In genomic region chr10:62839595-62839994, GRCh38 we compare ENCODE assay signal across 14 cellular contexts. TPM values are rescaled to one million over a fixed set of nuclear protein-coding genes. Genes with fewer than 3 reads are reported as not detected.
A peak's percentile ranks its signal among the peaks of the same experiment; 100 is the strongest.
DNase-seq lines count a peak whose midpoint lies in the region; ATAC-seq lines count a peak whose summit lies in the region.
"Had no signal": no experiment of that assay in that cellular context is flagged by ENCODE, and none has a peak within 500 bp of the region (broad histone marks: within the 10 kb centered on the region; RNA-seq: fewer than 3 reads in every experiment).

No MANE protein-coding gene starts in this region.

- H3K4me3 Mint-ChIP-seq in activated T-cell treated with anti-CD3 and anti-CD28 coated beads, Interleukin-2, amount 50 U/mL, for 4 hours, result no peak overlapping the region
- no peak overlapping the region for H3K4me3 Mint-ChIP-seq in stimulated activated effector memory CD8-positive, alpha-beta T cell treated with anti-CD3 and anti-CD28 coated beads, Interleukin-12 subunit alpha, Interleukin-12 subunit beta, amount 100 ng/mL, for 72 hours
- H3K4me3 Mint-ChIP-seq: CD4-positive, alpha-beta T cell had no signal

- no peak for DNase-seq in activated T-cell treated with anti-CD3 and anti-CD28 coated beads, Interleukin-2, amount 50 U/mL, for 4 hours
- no peak for DNase-seq in activated T-cell treated with anti-CD3 and anti-CD28 coated beads for 4 hours
- DNase-seq in MV-4-11 (lab: John Stamatoyannopoulos, UW), result peak; percentile 92
- no peak for DNase-seq in stimulated activated effector memory CD8-positive, alpha-beta T cell treated with anti-CD3 and anti-CD28 coated beads, Interleukin-12 subunit alpha, Interleukin-12 subunit beta, amount 100 ng/mL, for 72 hours (ENCODE audit: low spot score in 2 of 2)
- no peak for DNase-seq in NK-92 (lab: John Stamatoyannopoulos, UW; ENCODE audit: unreplicated experiment)
- no peak for DNase-seq in NCI-H2171 (lab: John Stamatoyannopoulos, UW)
- DNase-seq: ACHN; Calu3; CD4-positive, alpha-beta T cell; KG1; NCI-H187 treated with DMSO at 0.1 percent for 48 hours; NCI-H446 treated with DMSO at 0.1 percent for 48 hours; NCI-H774 had no signal

- H3K27ac Mint-ChIP-seq in stimulated activated effector memory CD8-positive, alpha-beta T cell treated with anti-CD3 and anti-CD28 coated beads, Interleukin-12 subunit alpha, Interleukin-12 subunit beta, amount 100 ng/mL, for 72 hours, result no peak overlapping the region
- H3K27ac Mint-ChIP-seq: CD4-positive, alpha-beta T cell had no signal

- no peaks in the 10 kb centered on the region for H3K36me3 Mint-ChIP-seq in activated T-cell treated with anti-CD3 and anti-CD28 coated beads, Interleukin-2, amount 50 U/mL, for 4 hours (ENCODE audit: insufficient read depth)
- no peaks in the 10 kb centered on the region for H3K36me3 Mint-ChIP-seq in stimulated activated effector memory CD8-positive, alpha-beta T cell treated with anti-CD3 and anti-CD28 coated beads, Interleukin-12 subunit alpha, Interleukin-12 subunit beta, amount 100 ng/mL, for 72 hours

- ATAC-seq in activated T-cell treated with anti-CD3 and anti-CD28 coated beads, Interleukin-2, amount 50 U/mL, for 4 hours, result peak; percentile 51 to 70
- ATAC-seq in GM18858 (IDR thresholded peaks at IDR 0.05; ENCODE audit: unreplicated experiment), result peak; percentile 57
- peak; percentile 34 for ATAC-seq in stimulated activated effector memory CD8-positive, alpha-beta T cell treated with anti-CD3 and anti-CD28 coated beads, Interleukin-12 subunit alpha, Interleukin-12 subunit beta, amount 100 ng/mL, for 72 hours

- H3K27me3 Mint-ChIP-seq in activated T-cell treated with anti-CD3 and anti-CD28 coated beads, Interleukin-2, amount 50 U/mL, for 4 hours (ENCODE audit: low read depth), result peaks cover 3% of the 10 kb centered on the region

- no peaks in the 10 kb centered on the region for H3K9me3 Mint-ChIP-seq in activated T-cell treated with anti-CD3 and anti-CD28 coated beads, Interleukin-2, amount 50 U/mL, for 4 hours
- H3K9me3 Mint-ChIP-seq in stimulated activated effector memory CD8-positive, alpha-beta T cell treated with anti-CD3 and anti-CD28 coated beads, Interleukin-12 subunit alpha, Interleukin-12 subunit beta, amount 100 ng/mL, for 72 hours, result no peaks in the 10 kb centered on the region
- H3K9me3 Mint-ChIP-seq: CD4-positive, alpha-beta T cell had no signal

- H3K4me1 Mint-ChIP-seq in activated T-cell treated with anti-CD3 and anti-CD28 coated beads, Interleukin-2, amount 50 U/mL, for 4 hours (ENCODE audit: low read depth), result peaks cover 7% of the 10 kb centered on the region
- peaks cover 1% of the 10 kb centered on the region for H3K4me1 Mint-ChIP-seq in stimulated activated effector memory CD8-positive, alpha-beta T cell treated with anti-CD3 and anti-CD28 coated beads, Interleukin-12 subunit alpha, Interleukin-12 subunit beta, amount 100 ng/mL, for 72 hours

RNA-seq across cellular contexts. Expression of gene EGR2, which starts 23.4 kb away (rescaled TPM):
- 100 to 1,000 TPM in 1 of 3 donors, 10 to 100 TPM in 2; 83.3 to 121 (median 99.5) TPM for total RNA-seq in activated T-cell treated with anti-CD3 and anti-CD28 coated beads, Interleukin-2, amount 50 U/mL, for 4 hours

RNA-seq across cellular contexts. Expression of gene ADO, which starts 35.1 kb away (rescaled TPM):
- total RNA-seq in activated T-cell treated with anti-CD3 and anti-CD28 coated beads, Interleukin-2, amount 50 U/mL, for 4 hours, result 10 to 100 TPM; 42.7 to 44.7 (median 44.4) TPM
